ENCODE assay signal across 8 cellular contexts in the genomic region with DNA sequence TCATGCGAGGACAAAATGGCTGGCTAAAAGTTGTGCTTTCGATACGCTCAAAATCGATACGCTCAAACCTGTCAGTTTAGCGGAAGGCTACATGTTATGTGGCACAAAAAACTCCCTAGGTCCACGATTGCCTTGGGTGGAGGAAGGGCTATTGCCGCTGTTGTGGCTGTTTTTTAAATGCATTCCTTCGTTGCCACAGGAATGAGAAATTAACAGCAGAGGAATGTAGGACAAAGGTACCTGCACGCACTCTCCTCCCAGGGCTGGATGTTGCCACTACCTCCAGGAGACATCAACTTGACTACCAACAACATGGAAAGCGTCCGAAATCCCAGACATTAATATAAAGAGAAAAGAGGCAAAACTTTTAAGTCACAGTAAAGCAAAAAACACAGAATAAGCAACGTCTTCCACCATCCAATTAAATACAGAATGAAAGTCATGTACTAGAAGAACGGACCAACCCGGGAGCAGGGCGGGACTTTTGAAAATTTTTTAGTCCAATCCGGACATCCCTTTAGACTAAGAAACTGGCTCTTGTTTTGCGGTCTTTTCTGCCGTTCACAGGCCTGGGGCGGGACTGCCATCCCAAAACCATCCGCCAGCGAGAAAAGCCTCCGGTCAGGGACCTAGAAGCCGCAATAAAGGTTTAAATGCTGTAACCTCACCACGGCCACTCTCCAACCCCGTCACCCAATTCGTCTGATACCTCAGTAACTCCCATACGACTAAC. TPM values are rescaled to one million over a fixed set of nuclear protein-coding genes. Genes with fewer than 3 reads are reported as not detected.
DNase-seq lines count a peak whose midpoint lies in the region; ATAC-seq and TF ChIP-seq lines count a peak whose summit lies in the region.

No MANE protein-coding gene starts in this region.

- H3K9me2 ChIP-seq in DOHH2 (replicated peaks; ENCODE audit: control insufficient read depth, low read length) = no peaks in the 10 kb centered on the region
- H3K9me2 ChIP-seq in Karpas-422 (replicated peaks; ENCODE audit: insufficient read depth, low read length) = no peaks in the 10 kb centered on the region

- H3K4me2 ChIP-seq in DOHH2 (ENCODE audit: low read length) (peak overlapping the region; percentile 90), Karpas-422 (ENCODE audit: low read depth, low read length, poor library complexity, severe bottlenecking) (peak overlapping the region; percentile 79)

- no peaks in the 10 kb centered on the region for H3K36me3 Mint-ChIP-seq in nephron progenitor cell (ENCODE audit: low read depth)

- H4K20me1 ChIP-seq in DOHH2 (ENCODE audit: control insufficient read depth, insufficient read depth, low read depth, low read length) (no peaks in the 10 kb centered on the region), Karpas-422 (ENCODE audit: insufficient read depth, low read depth, low read length) (no peaks in the 10 kb centered on the region)

- H3K4me3 ChIP-seq in DOHH2 (ENCODE audit: low read length) (peak overlapping the region; percentile 84), Karpas-422 (ENCODE audit: low read length) (peak overlapping the region; percentile 75), fibroblast of the aortic adventitia (ENCODE audit: low read depth, low read length) (peak overlapping the region; percentile 75)

- peaks cover 3% of the 10 kb centered on the region; the same call in 1 of the 2 replicates for H3K79me2 ChIP-seq in DOHH2 (ENCODE audit: control insufficient read depth, low read length)
- no peaks in the 10 kb centered on the region for H3K79me2 ChIP-seq in Karpas-422 (ENCODE audit: low read length)

- H3F3A ChIP-seq in DOHH2 (ENCODE audit: control insufficient read depth, insufficient read depth) = peaks cover 27% of the 10 kb centered on the region

- H3K27me3 ChIP-seq in DOHH2 (ENCODE audit: control insufficient read depth, low read length) (no peaks in the 10 kb centered on the region), Karpas-422 (ENCODE audit: low read length) (no peaks in the 10 kb centered on the region)

- H3K9me3 Mint-ChIP-seq in nephron progenitor cell = no peaks in the 10 kb centered on the region

- H3K4me3 Mint-ChIP-seq in nephron progenitor cell = peak overlapping the region; percentile 95

- peak overlapping the region; percentile 77 for H3K9ac ChIP-seq in Karpas-422 (ENCODE audit: low read length)

- DNase-seq in Karpas-422 (peak; percentile 97), RKO (ENCODE audit: low spot score) (peak; percentile 98), fibroblast of the aortic adventitia (ENCODE audit: low read depth) (peak; percentile 98), nephron progenitor cell (peak; percentile 76), stromal cell of bone marrow (ENCODE audit: low read depth) (peak; percentile 95)
- DNase-seq in activated effector memory CD4-positive, alpha-beta T cell treated with Interleukin-2 at 50 U/mL for 16 hours = peak; percentile 73

- H3K36me3 ChIP-seq in DOHH2 (ENCODE audit: control insufficient read depth, low read length) (peaks cover 4% of the 10 kb centered on the region; the same call in 1 of the 2 replicates), Karpas-422 (ENCODE audit: insufficient read depth, low read length) (no peaks in the 10 kb centered on the region)

- peak overlapping the region; percentile 95 for H2AFZ ChIP-seq in Karpas-422 (ENCODE audit: low read length)

- H3K27me3 Mint-ChIP-seq in nephron progenitor cell (ENCODE audit: low read depth, poor library complexity) = no peaks in the 10 kb centered on the region

- H3K27ac ChIP-seq in DOHH2 (ENCODE audit: low read depth, low read length) (peak overlapping the region; percentile 98), Karpas-422 (ENCODE audit: low read length) (peak overlapping the region; percentile 77)

- no peaks in the 10 kb centered on the region for H3K9me3 ChIP-seq in DOHH2 (ENCODE audit: control insufficient read depth, insufficient read depth, low read length)
- no peaks in the 10 kb centered on the region for H3K9me3 ChIP-seq in Karpas-422 (ENCODE audit: low read length)

- peak; percentile 55 for ATAC-seq in GM21825 (IDR thresholded peaks at IDR 0.05; ENCODE audit: unreplicated experiment)

- H3K4me1 Mint-ChIP-seq in nephron progenitor cell = peaks cover 54% of the 10 kb centered on the region

- peak overlapping the region; percentile 99 for H3K27ac Mint-ChIP-seq in nephron progenitor cell

- TF ChIP-seq CTCF in DOHH2 (IDR thresholded peaks at IDR 0.05; ENCODE audit: low read depth, low read length, poor library complexity, severe bottlenecking) (no peak), fibroblast of the aortic adventitia (IDR thresholded peaks at IDR 0.05; ENCODE audit: insufficient read depth, low read length) (peak; percentile 3), nephron progenitor cell (IDR thresholded peaks at IDR 0.05) (no peak)

- H3K4me1 ChIP-seq in DOHH2 (ENCODE audit: control insufficient read depth, low read length) = peaks cover 51% of the 10 kb centered on the region
- H3K4me1 ChIP-seq in Karpas-422 (ENCODE audit: low read length) = peaks cover 33% of the 10 kb centered on the region

RNA-seq across cellular contexts. Expression of gene HFE, which starts 32.1 kb away (rescaled TPM):
- 0.04 and 0.19 TPM in 2 replicates for total RNA-seq in Karpas-422 (2014; rRNA removed; shearing (Covaris generic); ENCODE audit: low replicate concordance)
- total RNA-seq in fibroblast of the aortic adventitia (ENCODE audit: low replicate concordance) = 7.4 and 9.0 TPM in 2 replicates

Comparison
In these comparisons a context has a peak if more than half of its experiments do, and no peak if none do; other contexts are left out.
1. Peak in every context shown above with its lines: DNase-seq, ATAC-seq, H3K4me3 ChIP-seq and H3K27ac ChIP-seq.